In the genomic region with DNA sequence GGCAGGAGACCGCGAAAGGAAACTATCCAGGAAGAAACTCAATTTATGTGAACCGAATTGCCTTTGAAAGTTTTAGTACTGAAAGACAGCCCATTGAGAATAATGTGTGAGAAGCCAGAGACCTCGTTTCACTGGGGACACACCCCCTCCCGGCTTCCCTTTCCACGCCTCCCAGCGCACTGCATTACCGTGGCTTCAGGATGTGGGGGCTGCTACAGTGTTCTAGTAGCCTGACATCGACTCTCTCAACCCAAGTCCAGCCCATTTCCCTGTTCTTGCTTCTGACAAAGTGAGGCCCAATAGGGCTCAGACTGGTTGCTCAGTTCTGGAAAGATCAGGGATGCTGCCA, we compare ENCODE assay signal across 1 cellular context.
TF ChIP-seq lines count a peak whose summit lies in the region.

No MANE protein-coding gene starts in this region.

TF ChIP-seq in HepG2, 621 proteins besides CTCF, POLR2A, EP300 and RAD21 (continued from another document):
- TF ChIP-seq, protein P1, sequence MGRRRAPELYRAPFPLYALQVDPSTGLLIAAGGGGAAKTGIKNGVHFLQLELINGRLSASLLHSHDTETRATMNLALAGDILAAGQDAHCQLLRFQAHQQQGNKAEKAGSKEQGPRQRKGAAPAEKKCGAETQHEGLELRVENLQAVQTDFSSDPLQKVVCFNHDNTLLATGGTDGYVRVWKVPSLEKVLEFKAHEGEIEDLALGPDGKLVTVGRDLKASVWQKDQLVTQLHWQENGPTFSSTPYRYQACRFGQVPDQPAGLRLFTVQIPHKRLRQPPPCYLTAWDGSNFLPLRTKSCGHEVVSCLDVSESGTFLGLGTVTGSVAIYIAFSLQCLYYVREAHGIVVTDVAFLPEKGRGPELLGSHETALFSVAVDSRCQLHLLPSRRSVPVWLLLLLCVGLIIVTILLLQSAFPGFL (CRISPR knock-in tag; IDR thresholded peaks at IDR 0.05): no peak
- TF ChIP-seq, protein P2, sequence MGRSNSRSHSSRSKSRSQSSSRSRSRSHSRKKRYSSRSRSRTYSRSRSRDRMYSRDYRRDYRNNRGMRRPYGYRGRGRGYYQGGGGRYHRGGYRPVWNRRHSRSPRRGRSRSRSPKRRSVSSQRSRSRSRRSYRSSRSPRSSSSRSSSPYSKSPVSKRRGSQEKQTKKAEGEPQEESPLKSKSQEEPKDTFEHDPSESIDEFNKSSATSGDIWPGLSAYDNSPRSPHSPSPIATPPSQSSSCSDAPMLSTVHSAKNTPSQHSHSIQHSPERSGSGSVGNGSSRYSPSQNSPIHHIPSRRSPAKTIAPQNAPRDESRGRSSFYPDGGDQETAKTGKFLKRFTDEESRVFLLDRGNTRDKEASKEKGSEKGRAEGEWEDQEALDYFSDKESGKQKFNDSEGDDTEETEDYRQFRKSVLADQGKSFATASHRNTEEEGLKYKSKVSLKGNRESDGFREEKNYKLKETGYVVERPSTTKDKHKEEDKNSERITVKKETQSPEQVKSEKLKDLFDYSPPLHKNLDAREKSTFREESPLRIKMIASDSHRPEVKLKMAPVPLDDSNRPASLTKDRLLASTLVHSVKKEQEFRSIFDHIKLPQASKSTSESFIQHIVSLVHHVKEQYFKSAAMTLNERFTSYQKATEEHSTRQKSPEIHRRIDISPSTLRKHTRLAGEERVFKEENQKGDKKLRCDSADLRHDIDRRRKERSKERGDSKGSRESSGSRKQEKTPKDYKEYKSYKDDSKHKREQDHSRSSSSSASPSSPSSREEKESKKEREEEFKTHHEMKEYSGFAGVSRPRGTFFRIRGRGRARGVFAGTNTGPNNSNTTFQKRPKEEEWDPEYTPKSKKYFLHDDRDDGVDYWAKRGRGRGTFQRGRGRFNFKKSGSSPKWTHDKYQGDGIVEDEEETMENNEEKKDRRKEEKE (IDR thresholded peaks at IDR 0.05): no peak
- TF ChIP-seq TMF1 (CRISPR knock-in tag; IDR thresholded peaks at IDR 0.05; ENCODE audit: low read depth): no peak
- TF ChIP-seq, protein P3, sequence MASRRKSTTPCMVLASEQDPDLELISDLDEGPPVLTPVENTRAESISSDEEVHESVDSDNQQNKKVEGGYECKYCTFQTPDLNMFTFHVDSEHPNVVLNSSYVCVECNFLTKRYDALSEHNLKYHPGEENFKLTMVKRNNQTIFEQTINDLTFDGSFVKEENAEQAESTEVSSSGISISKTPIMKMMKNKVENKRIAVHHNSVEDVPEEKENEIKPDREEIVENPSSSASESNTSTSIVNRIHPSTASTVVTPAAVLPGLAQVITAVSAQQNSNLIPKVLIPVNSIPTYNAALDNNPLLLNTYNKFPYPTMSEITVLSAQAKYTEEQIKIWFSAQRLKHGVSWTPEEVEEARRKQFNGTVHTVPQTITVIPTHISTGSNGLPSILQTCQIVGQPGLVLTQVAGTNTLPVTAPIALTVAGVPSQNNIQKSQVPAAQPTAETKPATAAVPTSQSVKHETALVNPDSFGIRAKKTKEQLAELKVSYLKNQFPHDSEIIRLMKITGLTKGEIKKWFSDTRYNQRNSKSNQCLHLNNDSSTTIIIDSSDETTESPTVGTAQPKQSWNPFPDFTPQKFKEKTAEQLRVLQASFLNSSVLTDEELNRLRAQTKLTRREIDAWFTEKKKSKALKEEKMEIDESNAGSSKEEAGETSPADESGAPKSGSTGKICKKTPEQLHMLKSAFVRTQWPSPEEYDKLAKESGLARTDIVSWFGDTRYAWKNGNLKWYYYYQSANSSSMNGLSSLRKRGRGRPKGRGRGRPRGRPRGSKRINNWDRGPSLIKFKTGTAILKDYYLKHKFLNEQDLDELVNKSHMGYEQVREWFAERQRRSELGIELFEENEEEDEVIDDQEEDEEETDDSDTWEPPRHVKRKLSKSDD (CRISPR knock-in tag; IDR thresholded peaks at IDR 0.05; ENCODE audit: low read depth): no peak
- TF ChIP-seq ZSCAN25 (CRISPR knock-in tag; IDR thresholded peaks at IDR 0.05): no peak
- no peak for TF ChIP-seq NFATC3 (CRISPR knock-in tag; IDR thresholded peaks at IDR 0.05)
- TF ChIP-seq ZNF264 (CRISPR knock-in tag; IDR thresholded peaks at IDR 0.05): no peak
- TF ChIP-seq, protein P4, sequence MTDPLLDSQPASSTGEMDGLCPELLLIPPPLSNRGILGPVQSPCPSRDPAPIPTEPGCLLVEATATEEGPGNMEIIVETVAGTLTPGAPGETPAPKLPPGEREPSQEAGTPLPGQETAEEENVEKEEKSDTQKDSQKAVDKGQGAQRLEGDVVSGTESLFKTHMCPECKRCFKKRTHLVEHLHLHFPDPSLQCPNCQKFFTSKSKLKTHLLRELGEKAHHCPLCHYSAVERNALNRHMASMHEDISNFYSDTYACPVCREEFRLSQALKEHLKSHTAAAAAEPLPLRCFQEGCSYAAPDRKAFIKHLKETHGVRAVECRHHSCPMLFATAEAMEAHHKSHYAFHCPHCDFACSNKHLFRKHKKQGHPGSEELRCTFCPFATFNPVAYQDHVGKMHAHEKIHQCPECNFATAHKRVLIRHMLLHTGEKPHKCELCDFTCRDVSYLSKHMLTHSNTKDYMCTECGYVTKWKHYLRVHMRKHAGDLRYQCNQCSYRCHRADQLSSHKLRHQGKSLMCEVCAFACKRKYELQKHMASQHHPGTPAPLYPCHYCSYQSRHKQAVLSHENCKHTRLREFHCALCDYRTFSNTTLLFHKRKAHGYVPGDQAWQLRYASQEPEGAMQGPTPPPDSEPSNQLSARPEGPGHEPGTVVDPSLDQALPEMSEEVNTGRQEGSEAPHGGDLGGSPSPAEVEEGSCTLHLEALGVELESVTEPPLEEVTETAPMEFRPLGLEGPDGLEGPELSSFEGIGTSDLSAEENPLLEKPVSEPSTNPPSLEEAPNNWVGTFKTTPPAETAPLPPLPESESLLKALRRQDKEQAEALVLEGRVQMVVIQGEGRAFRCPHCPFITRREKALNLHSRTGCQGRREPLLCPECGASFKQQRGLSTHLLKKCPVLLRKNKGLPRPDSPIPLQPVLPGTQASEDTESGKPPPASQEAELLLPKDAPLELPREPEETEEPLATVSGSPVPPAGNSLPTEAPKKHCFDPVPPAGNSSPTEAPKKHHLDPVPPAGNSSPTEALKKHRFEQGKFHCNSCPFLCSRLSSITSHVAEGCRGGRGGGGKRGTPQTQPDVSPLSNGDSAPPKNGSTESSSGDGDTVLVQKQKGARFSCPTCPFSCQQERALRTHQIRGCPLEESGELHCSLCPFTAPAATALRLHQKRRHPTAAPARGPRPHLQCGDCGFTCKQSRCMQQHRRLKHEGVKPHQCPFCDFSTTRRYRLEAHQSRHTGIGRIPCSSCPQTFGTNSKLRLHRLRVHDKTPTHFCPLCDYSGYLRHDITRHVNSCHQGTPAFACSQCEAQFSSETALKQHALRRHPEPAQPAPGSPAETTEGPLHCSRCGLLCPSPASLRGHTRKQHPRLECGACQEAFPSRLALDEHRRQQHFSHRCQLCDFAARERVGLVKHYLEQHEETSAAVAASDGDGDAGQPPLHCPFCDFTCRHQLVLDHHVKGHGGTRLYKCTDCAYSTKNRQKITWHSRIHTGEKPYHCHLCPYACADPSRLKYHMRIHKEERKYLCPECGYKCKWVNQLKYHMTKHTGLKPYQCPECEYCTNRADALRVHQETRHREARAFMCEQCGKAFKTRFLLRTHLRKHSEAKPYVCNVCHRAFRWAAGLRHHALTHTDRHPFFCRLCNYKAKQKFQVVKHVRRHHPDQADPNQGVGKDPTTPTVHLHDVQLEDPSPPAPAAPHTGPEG (CRISPR knock-in tag; IDR thresholded peaks at IDR 0.05): no peak
- TF ChIP-seq, protein P5, sequence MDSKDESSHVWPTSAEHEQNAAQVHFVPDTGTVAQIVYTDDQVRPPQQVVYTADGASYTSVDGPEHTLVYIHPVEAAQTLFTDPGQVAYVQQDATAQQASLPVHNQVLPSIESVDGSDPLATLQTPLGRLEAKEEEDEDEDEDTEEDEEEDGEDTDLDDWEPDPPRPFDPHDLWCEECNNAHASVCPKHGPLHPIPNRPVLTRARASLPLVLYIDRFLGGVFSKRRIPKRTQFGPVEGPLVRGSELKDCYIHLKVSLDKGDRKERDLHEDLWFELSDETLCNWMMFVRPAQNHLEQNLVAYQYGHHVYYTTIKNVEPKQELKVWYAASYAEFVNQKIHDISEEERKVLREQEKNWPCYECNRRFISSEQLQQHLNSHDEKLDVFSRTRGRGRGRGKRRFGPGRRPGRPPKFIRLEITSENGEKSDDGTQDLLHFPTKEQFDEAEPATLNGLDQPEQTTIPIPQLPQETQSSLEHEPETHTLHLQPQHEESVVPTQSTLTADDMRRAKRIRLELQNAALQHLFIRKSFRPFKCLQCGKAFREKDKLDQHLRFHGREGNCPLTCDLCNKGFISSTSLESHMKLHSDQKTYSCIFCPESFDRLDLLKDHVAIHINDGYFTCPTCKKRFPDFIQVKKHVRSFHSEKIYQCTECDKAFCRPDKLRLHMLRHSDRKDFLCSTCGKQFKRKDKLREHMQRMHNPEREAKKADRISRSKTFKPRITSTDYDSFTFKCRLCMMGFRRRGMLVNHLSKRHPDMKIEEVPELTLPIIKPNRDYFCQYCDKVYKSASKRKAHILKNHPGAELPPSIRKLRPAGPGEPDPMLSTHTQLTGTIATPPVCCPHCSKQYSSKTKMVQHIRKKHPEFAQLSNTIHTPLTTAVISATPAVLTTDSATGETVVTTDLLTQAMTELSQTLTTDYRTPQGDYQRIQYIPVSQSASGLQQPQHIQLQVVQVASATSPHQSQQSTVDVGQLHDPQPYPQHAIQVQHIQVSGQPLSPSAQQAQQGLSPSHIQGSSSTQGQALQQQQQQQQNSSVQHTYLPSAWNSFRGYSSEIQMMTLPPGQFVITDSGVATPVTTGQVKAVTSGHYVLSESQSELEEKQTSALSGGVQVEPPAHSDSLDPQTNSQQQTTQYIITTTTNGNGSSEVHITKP (CRISPR knock-in tag; IDR thresholded peaks at IDR 0.05; ENCODE audit: low read depth): no peak
TF ChIP-seq in HepG2: peak in this region for 0.
